26 cellular contexts compared by ENCODE assay signal in the genomic region with DNA sequence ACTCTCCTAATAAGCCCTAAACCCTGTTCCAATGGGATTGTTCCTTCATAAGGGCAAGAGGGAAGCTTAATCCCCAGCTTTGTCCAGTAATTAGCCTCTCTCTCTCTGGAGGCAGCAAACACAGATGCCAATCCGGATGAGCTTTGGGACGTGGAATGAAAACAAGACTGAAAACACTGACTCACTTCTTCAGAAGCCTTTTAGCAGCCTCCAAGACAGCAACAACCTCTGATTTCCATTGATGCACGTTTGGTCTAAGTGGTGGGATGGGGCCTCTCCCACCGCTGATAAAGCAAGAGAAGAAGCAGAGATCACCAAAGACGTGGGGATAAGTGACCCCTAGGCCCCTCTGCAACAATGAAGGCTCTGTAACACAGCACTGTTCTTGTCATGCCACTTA. TPM values are rescaled to one million over a fixed set of nuclear protein-coding genes. Genes with fewer than 3 reads are reported as not detected.
DNase-seq lines count a peak whose midpoint lies in the region; ATAC-seq and TF ChIP-seq lines count a peak whose summit lies in the region.
"Had no signal": no experiment of that assay in that cellular context is flagged by ENCODE, and none has a peak within 500 bp of the region (broad histone marks: within the 10 kb centered on the region; RNA-seq: fewer than 3 reads in every experiment).

No MANE protein-coding gene starts in this region.

- ATAC-seq in HG02798 (IDR thresholded peaks at IDR 0.05; ENCODE audit: poor library complexity, unreplicated experiment) (no peak), GM19463 (IDR thresholded peaks at IDR 0.05; ENCODE audit: unreplicated experiment) (no peak)
- ATAC-seq: A549, GM23338, HepG2, left colon, pancreas, right lobe of liver, T-helper 17 cell, upper lobe of right lung had no signal

- H3K27ac Mint-ChIP-seq in neural crest cell (ENCODE audit: unreplicated experiment) = peak overlapping the region; percentile 85
- H3K27ac Mint-ChIP-seq: activated CD4-positive, alpha-beta T cell treated with anti-CD3 and anti-CD28 coated beads, Interleukin-2, amount 10 ng/mL, durations not matched to agents 7 days and 5 days; activated naive CD4-positive, alpha-beta T cell treated with anti-CD3 and anti-CD28 coated beads, Interleukin-2, amount 50 U/mL, for 24 hours; GM23338; memory B cell; naive B cell; T-helper 17 cell had no signal

- H3K36me3 Mint-ChIP-seq in neural crest cell (ENCODE audit: low read depth) = peaks cover 4% of the 10 kb centered on the region
- H3K36me3 Mint-ChIP-seq: activated naive CD4-positive, alpha-beta T cell treated with anti-CD3 and anti-CD28 coated beads, Interleukin-2, amount 50 U/mL, for 24 hours; memory B cell had no signal

- H3K9me3 Mint-ChIP-seq in neural crest cell = no peaks in the 10 kb centered on the region
- H3K9me3 Mint-ChIP-seq: activated CD4-positive, alpha-beta T cell treated with anti-CD3 and anti-CD28 coated beads, Interleukin-2, amount 10 ng/mL, durations not matched to agents 7 days and 5 days; GM23338 had no signal

- peaks cover 50% of the 10 kb centered on the region for H3K4me1 Mint-ChIP-seq in neural crest cell
- H3K4me1 Mint-ChIP-seq: memory B cell had no signal

- no peak for TF ChIP-seq CTCF in neural crest cell (conservative IDR thresholded peaks at IDR 0.05)

- peak overlapping the region; percentile 58 for H3K4me3 Mint-ChIP-seq in neural crest cell
- H3K4me3 Mint-ChIP-seq: activated CD4-positive, alpha-beta T cell treated with anti-CD3 and anti-CD28 coated beads, Interleukin-2, amount 10 ng/mL, durations not matched to agents 7 days and 5 days; activated naive CD4-positive, alpha-beta T cell treated with anti-CD3 and anti-CD28 coated beads, Interleukin-2, amount 50 U/mL, for 24 hours; GM23338; memory B cell; naive B cell; T-helper 17 cell had no signal

- H3K27me3 Mint-ChIP-seq in neural crest cell (ENCODE audit: low read depth) = peaks cover 11% of the 10 kb centered on the region

- DNase-seq in AG20443 (ENCODE audit: low spot score) (peak; percentile 74), M059J (ENCODE audit: low read depth) (peak; percentile 61), ecto neural progenitor cell (ENCODE audit: low spot score) (peak; percentile 67), neural crest cell (ENCODE audit: low read depth, low spot score) (peak; percentile 14), inferior parietal cortex (ENCODE audit: extremely low spot score) (no peak), NCI-H510A treated with DMSO at 0.1 percent for 48 hours (lab: John Stamatoyannopoulos, UW) (no peak)
- DNase-seq: activated CD4-positive, alpha-beta T cell treated with anti-CD3 and anti-CD28 coated beads, Interleukin-2, amount 10 ng/mL, durations not matched to agents 7 days and 5 days; DMS 273 treated with DMSO at 0.1 percent for 48 hours; effector CD4-positive, alpha-beta T cell; left colon; naive B cell; NCI-H1105; NCI-H510A; pancreas; right lobe of liver; RPMI8226; T-helper 17 cell; upper lobe of right lung had no signal

RNA-seq across cellular contexts. Expression of a gene that starts 5.8 kb away (rescaled TPM):
- 32.2 and 49.4 TPM in 2 replicates for total RNA-seq in M059J (2014; rRNA removed; shearing (Covaris generic))
- total RNA-seq in neural crest cell = 72.4 and 72.8 TPM in 2 replicates
- total RNA-seq: activated CD4-positive, alpha-beta T cell treated with anti-CD3 and anti-CD28 coated beads, Interleukin-2, amount 10 ng/mL, durations not matched to agents 7 days and 5 days; HepG2; T-helper 17 cell had no signal

RNA-seq across cellular contexts. Expression of a gene that starts 45.4 kb away (rescaled TPM):
- not detected in 2 replicates for total RNA-seq in M059J (2014; rRNA removed; shearing (Covaris generic))
- not detected in 2 replicates for total RNA-seq in neural crest cell
- total RNA-seq: activated CD4-positive, alpha-beta T cell treated with anti-CD3 and anti-CD28 coated beads, Interleukin-2, amount 10 ng/mL, durations not matched to agents 7 days and 5 days; cerebellum; HepG2; left colon; pancreas; right lobe of liver; T-helper 17 cell; upper lobe of right lung had no signal

Comparison
In these comparisons a context has a peak if more than half of its experiments do, and no peak if none do; other contexts are left out.
1. DNase-seq: peak in AG20443 (single experiment), M059J (single experiment), ecto neural progenitor cell (single experiment) and neural crest cell (single experiment); none in inferior parietal cortex (single experiment) and NCI-H510A treated with DMSO at 0.1 percent for 48 hours (single experiment).